1 cellular context compared by ENCODE assay signal in the genomic region with DNA sequence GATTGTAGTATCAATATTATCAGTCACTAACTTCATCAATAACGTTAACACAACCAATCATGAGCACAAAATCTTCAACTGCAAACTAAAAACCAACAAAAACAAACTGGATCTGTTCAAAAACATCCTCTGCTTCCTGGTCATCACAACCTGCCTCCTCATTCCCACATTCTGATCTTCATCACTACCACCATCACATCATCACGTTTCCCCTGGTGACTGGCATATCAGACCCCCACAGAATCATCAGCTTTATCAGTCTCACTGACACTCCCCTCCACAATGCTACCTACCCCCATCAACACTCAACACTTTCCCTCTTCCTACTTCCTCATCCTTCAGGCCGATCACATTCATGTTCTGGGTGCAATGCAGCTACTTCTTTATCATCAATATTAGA.
TF ChIP-seq lines count a peak whose summit lies in the region.

No MANE protein-coding gene starts in this region.

TF ChIP-seq in IMR-90, 13 proteins besides CTCF, POLR2A, EP300 and RAD21 (continued from another document):
- TF ChIP-seq, protein P1, sequence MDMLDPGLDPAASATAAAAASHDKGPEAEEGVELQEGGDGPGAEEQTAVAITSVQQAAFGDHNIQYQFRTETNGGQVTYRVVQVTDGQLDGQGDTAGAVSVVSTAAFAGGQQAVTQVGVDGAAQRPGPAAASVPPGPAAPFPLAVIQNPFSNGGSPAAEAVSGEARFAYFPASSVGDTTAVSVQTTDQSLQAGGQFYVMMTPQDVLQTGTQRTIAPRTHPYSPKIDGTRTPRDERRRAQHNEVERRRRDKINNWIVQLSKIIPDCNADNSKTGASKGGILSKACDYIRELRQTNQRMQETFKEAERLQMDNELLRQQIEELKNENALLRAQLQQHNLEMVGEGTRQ (IDR thresholded peaks at IDR 0.05; ENCODE audit: low read depth, low read length): no peak
- TF ChIP-seq FOS (IDR thresholded peaks at IDR 0.05; ENCODE audit: low read depth, low read length) (no peak), SMC3 (IDR thresholded peaks at IDR 0.05; ENCODE audit: low read depth, low read length) (no peak), CHD1 (IDR thresholded peaks at IDR 0.05; ENCODE audit: low read depth, low read length) (no peak), NFE2L2 (IDR thresholded peaks at IDR 0.05; ENCODE audit: low read depth, low read length) (no peak), MXI1 (IDR thresholded peaks at IDR 0.05; ENCODE audit: borderline replicate concordance, low read depth, low read length) (no peak), BHLHE40 (IDR thresholded peaks at IDR 0.05; ENCODE audit: low read depth, low read length) (no peak), RFX5 (IDR thresholded peaks at IDR 0.05; ENCODE audit: low read depth, low read length) (no peak), RCOR1 (IDR thresholded peaks at IDR 0.05; ENCODE audit: insufficient replicate concordance, low read length) (no peak), ELK1 (IDR thresholded peaks at IDR 0.05; ENCODE audit: borderline replicate concordance, low read depth, low read length) (no peak), MAZ (IDR thresholded peaks at IDR 0.05; ENCODE audit: borderline replicate concordance, low read depth, low read length) (no peak)
